ENCODE assay signal across 32 cellular contexts in the genomic region with DNA sequence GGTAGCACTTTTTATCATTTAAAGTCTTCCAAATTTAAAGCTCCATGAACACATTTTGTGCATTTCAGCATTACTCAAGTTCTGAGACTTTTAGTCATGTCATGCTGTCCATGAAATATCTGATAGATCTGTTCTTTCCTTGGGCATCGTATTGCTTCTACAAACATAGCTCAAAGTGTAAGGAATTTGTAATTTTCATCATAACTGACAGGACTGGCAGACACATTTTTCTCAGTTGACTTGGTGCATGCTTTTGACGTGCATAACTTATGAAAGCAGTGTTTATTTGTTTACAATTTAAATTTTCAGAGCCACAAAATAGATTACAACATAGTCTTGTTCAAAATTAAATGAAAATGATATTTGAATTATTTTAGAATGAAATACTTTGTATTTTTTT.
"Had no signal": no experiment of that assay in that cellular context is flagged by ENCODE, and none has a peak within 500 bp of the region (broad histone marks: within the 10 kb centered on the region; RNA-seq: fewer than 3 reads in every experiment).

No MANE protein-coding gene starts in this region.

- H3K9ac ChIP-seq: neural progenitor cell had no signal

- H3K4me2 ChIP-seq: hepatocyte, neural progenitor cell, smooth muscle cell had no signal

- H3K36me3 ChIP-seq: esophagus squamous epithelium, gastroesophageal sphincter, heart left ventricle, left lung, neural progenitor cell, prostate gland, right atrium auricular region, suprapubic skin, transverse colon, upper lobe of right lung, uterus had no signal

- DNase-seq: effector memory CD8-positive, alpha-beta T cell; erythroblast; esophagus squamous epithelium; foreskin keratinocyte; heart left ventricle; left cardiac atrium; left lung; mesenchymal stem cell; mucosa of descending colon; naive B cell; stimulated activated CD4-positive, alpha-beta T cell treated with anti-CD3 and anti-CD28 coated beads, Interleukin-12 subunit alpha, Interleukin-12 subunit beta, amount 100 ng/mL, for 4 hours; stimulated activated CD4-positive, alpha-beta T cell treated with anti-CD3 and anti-CD28 coated beads, Interleukin-1b, Interleukin-23, amount 100 ng/mL, for 48 hours; stimulated activated CD4-positive, alpha-beta T cell treated with anti-CD3 and anti-CD28 coated beads, Interleukin-4, amount 100 ng/mL, for 1 hour; stimulated activated CD8-positive, alpha-beta memory T cell treated with anti-CD3 and anti-CD28 coated beads, Interleukin-4, amount 100 ng/mL, for 48 hours; stimulated activated naive CD4-positive, alpha-beta T cell; stimulated activated naive CD8-positive, alpha-beta T cell treated with anti-CD3 and anti-CD28 coated beads, Interleukin-15, amount 100 ng/mL, for 72 hours; transverse colon; upper lobe of right lung; uterus had no signal

- H3K79me2 ChIP-seq: hepatocyte had no signal

- H3K9me3 Mint-ChIP-seq: mesothelial cell of epicardium, neural progenitor cell had no signal

- H3K4me3 ChIP-seq: coronary artery, esophagus squamous epithelium, gastroesophageal sphincter, heart left ventricle, hepatocyte, left lung, mucosa of descending colon, neural progenitor cell, prostate gland, right atrium auricular region, smooth muscle cell, suprapubic skin, transverse colon, upper lobe of right lung, uterus had no signal

- H3K4me3 Mint-ChIP-seq: effector memory CD8-positive, alpha-beta T cell; mesothelial cell of epicardium; naive B cell; natural killer cell treated with Interleukin-12 subunit alpha and Interleukin-12 subunit beta and Interleukin-15 and Interleukin-18, amount 100 ng/mL, for 72 hours; neural progenitor cell; stimulated activated naive CD8-positive, alpha-beta T cell treated with anti-CD3 and anti-CD28 coated beads, Interleukin-15, amount 100 ng/mL, for 72 hours had no signal

- H3K27ac ChIP-seq: coronary artery, esophagus squamous epithelium, foreskin keratinocyte, gastroesophageal sphincter, heart left ventricle, hepatocyte, left lung, neural progenitor cell, prostate gland, right atrium auricular region, suprapubic skin, transverse colon, upper lobe of right lung, uterus had no signal

- H3K4me1 Mint-ChIP-seq: naive B cell; neural progenitor cell; stimulated activated naive CD8-positive, alpha-beta T cell treated with anti-CD3 and anti-CD28 coated beads, Interleukin-15, amount 100 ng/mL, for 72 hours had no signal

- H3K4me1 ChIP-seq: esophagus squamous epithelium, foreskin keratinocyte, gastroesophageal sphincter, heart left ventricle, left lung, neural progenitor cell, prostate gland, right atrium auricular region, suprapubic skin, transverse colon, upper lobe of right lung, uterus had no signal

- H3K36me3 Mint-ChIP-seq: mesothelial cell of epicardium; naive B cell; natural killer cell treated with Interleukin-12 subunit alpha and Interleukin-12 subunit beta and Interleukin-15 and Interleukin-18, amount 100 ng/mL, for 72 hours; neural progenitor cell had no signal

- H3K27ac Mint-ChIP-seq: effector memory CD8-positive, alpha-beta T cell; mesothelial cell of epicardium; naive B cell; natural killer cell treated with Interleukin-12 subunit alpha and Interleukin-12 subunit beta and Interleukin-15 and Interleukin-18, amount 100 ng/mL, for 72 hours; neural progenitor cell; stimulated activated naive CD8-positive, alpha-beta T cell treated with anti-CD3 and anti-CD28 coated beads, Interleukin-15, amount 100 ng/mL, for 72 hours had no signal

- H3K9me3 ChIP-seq: esophagus squamous epithelium, gastroesophageal sphincter, heart left ventricle, left lung, mucosa of descending colon, prostate gland, right atrium auricular region, suprapubic skin, transverse colon, upper lobe of right lung, uterus had no signal

- H3K27me3 Mint-ChIP-seq: effector memory CD8-positive, alpha-beta T cell; naive B cell; natural killer cell treated with Interleukin-12 subunit alpha and Interleukin-12 subunit beta and Interleukin-15 and Interleukin-18, amount 100 ng/mL, for 72 hours; stimulated activated naive CD8-positive, alpha-beta T cell treated with anti-CD3 and anti-CD28 coated beads, Interleukin-15, amount 100 ng/mL, for 72 hours had no signal

- ATAC-seq: effector memory CD8-positive, alpha-beta T cell; foreskin keratinocyte; gastroesophageal sphincter; heart left ventricle; left cardiac atrium; left lung; mucosa of descending colon; natural killer cell treated with Interleukin-12 subunit alpha and Interleukin-12 subunit beta and Interleukin-15 and Interleukin-18, amount 100 ng/mL, for 72 hours; sciatic nerve; stimulated activated naive CD8-positive, alpha-beta T cell treated with anti-CD3 and anti-CD28 coated beads, Interleukin-15, amount 100 ng/mL, for 72 hours; upper lobe of right lung had no signal

- H3K27me3 ChIP-seq: esophagus squamous epithelium, foreskin keratinocyte, gastroesophageal sphincter, heart left ventricle, hepatocyte, left lung, neural progenitor cell, right atrium auricular region, suprapubic skin, transverse colon, upper lobe of right lung, uterus had no signal

- H2AFZ ChIP-seq: hepatocyte, neural progenitor cell had no signal

- FAIRE-seq: endometrium, islet of Langerhans had no signal
